Comparison of ENCODE assay signal across 22 cellular contexts in genomic region chr5:97874491-97874890, GRCh38.
"Had no signal": no experiment of that assay in that cellular context is flagged by ENCODE, and none has a peak within 500 bp of the region (broad histone marks: within the 10 kb centered on the region; RNA-seq: fewer than 3 reads in every experiment).

No MANE protein-coding gene starts in this region.

- H3K27ac Mint-ChIP-seq: activated CD4-positive, alpha-beta T cell treated with anti-CD3 and anti-CD28 coated beads, Interleukin-2, amount 10 ng/mL, durations not matched to agents 24 days and 14 days; activated CD8-positive, alpha-beta T cell treated with anti-CD3 and anti-CD28 coated beads, Interleukin-2, amount 10 ng/mL, durations not matched to agents 7 days and 5 days; activated naive CD8-positive, alpha-beta T cell; mesothelial cell of epicardium; stimulated activated naive CD8-positive, alpha-beta T cell treated with anti-CD3 and anti-CD28 coated beads, Interleukin-15, amount 100 ng/mL, for 72 hours; T-helper 2 cell treated with Interferon-gamma antibody and Interleukin-4, amounts not matched to agents 5 μg/mL and 100 μg/mL, for 36 hours had no signal

- H3K4me1 ChIP-seq: esophagus squamous epithelium, gastrocnemius medialis, heart right ventricle, prostate gland, upper lobe of right lung had no signal

- H3K9me3 Mint-ChIP-seq: activated CD4-positive, alpha-beta T cell treated with anti-CD3 and anti-CD28 coated beads, Interleukin-2, amount 10 ng/mL, durations not matched to agents 24 days and 14 days; T-helper 2 cell treated with Interferon-gamma antibody and Interleukin-4, amounts not matched to agents 5 μg/mL and 100 μg/mL, for 36 hours had no signal

- DNase-seq: activated CD4-positive, alpha-beta T cell treated with anti-CD3 and anti-CD28 coated beads, Interleukin-2, amount 10 ng/mL, durations not matched to agents 24 days and 14 days; activated CD4-positive, CD25-positive, alpha-beta regulatory T cell; activated CD8-positive, alpha-beta memory T cell treated with anti-CD3 and anti-CD28 coated beads, Interleukin-2, amount 50 U/mL, for 4 hours; activated CD8-positive, alpha-beta T cell treated with anti-CD3 and anti-CD28 coated beads, Interleukin-2, amount 10 ng/mL, durations not matched to agents 7 days and 5 days; activated gamma-delta T cell treated with Interleukin-2 at 50 U/mL for 16 hours; activated T-cell treated with anti-CD3 and anti-CD28 coated beads, Interleukin-2, amount 50 U/mL, for 48 hours; brain microvascular endothelial cell; cortex of kidney; effector CD8-positive, alpha-beta T cell; esophagus squamous epithelium; gastrocnemius medialis; heart right ventricle; right cardiac atrium; stimulated activated naive CD8-positive, alpha-beta T cell treated with anti-CD3 and anti-CD28 coated beads, Interleukin-15, amount 100 ng/mL, for 72 hours; upper lobe of right lung had no signal

- H3K4me3 Mint-ChIP-seq: activated CD4-positive, alpha-beta T cell treated with anti-CD3 and anti-CD28 coated beads, Interleukin-2, amount 10 ng/mL, durations not matched to agents 24 days and 14 days; activated CD8-positive, alpha-beta T cell treated with anti-CD3 and anti-CD28 coated beads, Interleukin-2, amount 10 ng/mL, durations not matched to agents 7 days and 5 days; activated naive CD8-positive, alpha-beta T cell; central memory CD8-positive, alpha-beta T cell; mesothelial cell of epicardium; stimulated activated naive CD8-positive, alpha-beta T cell treated with anti-CD3 and anti-CD28 coated beads, Interleukin-15, amount 100 ng/mL, for 72 hours; T-helper 2 cell treated with Interferon-gamma antibody and Interleukin-4, amounts not matched to agents 5 μg/mL and 100 μg/mL, for 36 hours had no signal

- H3K27ac ChIP-seq: brain microvascular endothelial cell, esophagus squamous epithelium, gastrocnemius medialis, heart right ventricle, prostate gland, thoracic aorta, upper lobe of right lung had no signal

- H3K36me3 Mint-ChIP-seq: activated naive CD8-positive, alpha-beta T cell; mesothelial cell of epicardium had no signal

- H3K27me3 ChIP-seq: brain microvascular endothelial cell, esophagus squamous epithelium, gastrocnemius medialis, heart right ventricle, upper lobe of right lung had no signal

- H3K4me1 Mint-ChIP-seq: activated CD4-positive, alpha-beta T cell treated with anti-CD3 and anti-CD28 coated beads, Interleukin-2, amount 10 ng/mL, durations not matched to agents 24 days and 14 days; central memory CD8-positive, alpha-beta T cell; mesothelial cell of epicardium; stimulated activated naive CD8-positive, alpha-beta T cell treated with anti-CD3 and anti-CD28 coated beads, Interleukin-15, amount 100 ng/mL, for 72 hours had no signal

- H3K27me3 Mint-ChIP-seq: activated CD4-positive, alpha-beta T cell treated with anti-CD3 and anti-CD28 coated beads, Interleukin-2, amount 10 ng/mL, durations not matched to agents 24 days and 14 days; activated naive CD8-positive, alpha-beta T cell; central memory CD8-positive, alpha-beta T cell; stimulated activated naive CD8-positive, alpha-beta T cell treated with anti-CD3 and anti-CD28 coated beads, Interleukin-15, amount 100 ng/mL, for 72 hours had no signal

- H3K9me3 ChIP-seq: esophagus squamous epithelium, gastrocnemius medialis, prostate gland, thoracic aorta, upper lobe of right lung had no signal

- H3K4me3 ChIP-seq: esophagus squamous epithelium, gastrocnemius medialis, heart right ventricle, lung, prostate gland, thoracic aorta, upper lobe of right lung had no signal

- H3K36me3 ChIP-seq: brain microvascular endothelial cell, esophagus squamous epithelium, gastrocnemius medialis, heart right ventricle, prostate gland, thoracic aorta, upper lobe of right lung had no signal
